Comparison of ENCODE assay signal across 9 cellular contexts in genomic region chr4:186726440-186727148, GRCh38. TPM values are rescaled to one million over a fixed set of nuclear protein-coding genes. Genes with fewer than 3 reads are reported as not detected.
A peak's percentile ranks its signal among the peaks of the same experiment; 100 is the strongest.
DNase-seq lines count a peak whose midpoint lies in the region; ATAC-seq, FAIRE-seq and TF ChIP-seq lines count a peak whose summit lies in the region.
"Had no signal": no experiment of that assay in that cellular context is flagged by ENCODE, and none has a peak within 500 bp of the region (broad histone marks: within the 10 kb centered on the region; RNA-seq: fewer than 3 reads in every experiment).

No MANE protein-coding gene starts in this region.

- H4K20me1 ChIP-seq in mammary epithelial cell (ENCODE audit: insufficient read depth, low read length) (peaks cover 5% of the 10 kb centered on the region), keratinocyte (ENCODE audit: control insufficient read depth, extremely low read depth, insufficient read depth, low read length) (peaks cover 6% of the 10 kb centered on the region), smooth muscle cell (ENCODE audit: low read depth) (peaks cover 36% of the 10 kb centered on the region)

- H3K36me3 ChIP-seq in mammary epithelial cell (ENCODE audit: insufficient read depth, low read length): no peaks in the 10 kb centered on the region
- H3K36me3 ChIP-seq in keratinocyte (ENCODE audit: control insufficient read depth in 2 of 2, extremely low read depth in 1 of 2, insufficient read depth in 2 of 2, low read length in 2 of 2): peaks cover 0 to 6% of the 10 kb centered on the region in 2 experiments
- H3K36me3 ChIP-seq in smooth muscle cell (ENCODE audit: low read depth): no peaks in the 10 kb centered on the region

- H3K27me3 ChIP-seq in mammary epithelial cell (ENCODE audit: insufficient read depth, low read length) (no peaks in the 10 kb centered on the region), keratinocyte (ENCODE audit: control insufficient read depth, extremely low read depth, insufficient read depth, low read length) (no peaks in the 10 kb centered on the region), smooth muscle cell (ENCODE audit: low read depth) (no peaks in the 10 kb centered on the region)

- H3K9me3 ChIP-seq in mammary epithelial cell (replicated peaks; ENCODE audit: insufficient read depth, low read length) (no peaks in the 10 kb centered on the region), keratinocyte (ENCODE audit: control insufficient read depth, low read depth, low read length) (no peaks in the 10 kb centered on the region), smooth muscle cell (replicated peaks; ENCODE audit: low read depth) (no peaks in the 10 kb centered on the region)

- peak overlapping the region; percentile 99 for H3K27ac ChIP-seq in mammary epithelial cell (ENCODE audit: insufficient read depth, low read depth, low read length)
- H3K27ac ChIP-seq in keratinocyte (ENCODE audit: control insufficient read depth, insufficient read depth, low read length): peak overlapping the region; percentile 89
- peak overlapping the region; percentile 89 for H3K27ac ChIP-seq in smooth muscle cell (ENCODE audit: low read depth)

- under 1% methylated on average over 30 of the region's 80 CpGs for WGBS in mammary epithelial cell (ENCODE audit: low coverage, missing lambda C conversion rate)
- WGBS in smooth muscle cell (ENCODE audit: low lambda C conversion rate): under 1% methylated on average over 48 of the region's 80 CpGs

- ATAC-seq in activated CD4-positive, CD25-positive, alpha-beta regulatory T cell treated with anti-CD3 and anti-CD28 coated beads, Interleukin-2, amount 50 U/mL, for 24 hours: no peak
- ATAC-seq in GM21576 (IDR thresholded peaks at IDR 0.05; ENCODE audit: unreplicated experiment): no peak

- dilution Hi-C loops in mammary epithelial cell (cut with HindIII; ENCODE audit: low sequenced_read_pairs) (no loop called here), keratinocyte (cut with MboI; ENCODE audit: extremely low pct_ligation_motif_present, low sequenced_read_pairs) (no loop called here)

- no peaks in the 10 kb centered on the region for H3F3A ChIP-seq in smooth muscle cell (ENCODE audit: low read depth)

- peak; percentile 10 for DNase-seq in NCI-H1694 (lab: John Stamatoyannopoulos, UW)
- DNase-seq in NCI-H1694 treated with DMSO at 0.1 percent for 48 hours (lab: John Stamatoyannopoulos, UW): no peak
- DNase-seq in NCI-H510A (lab: John Stamatoyannopoulos, UW): peak; percentile 11
- DNase-seq in mammary epithelial cell: peak; percentile 89
- no peak for DNase-seq in keratinocyte (ENCODE audit: low read depth, low spot score)
- peak; percentile 55 for DNase-seq in smooth muscle cell (lab: John Stamatoyannopoulos, UW; ENCODE audit: unreplicated experiment)
- DNase-seq: DND-41 had no signal

- H2AFZ ChIP-seq in mammary epithelial cell (ENCODE audit: low read depth, low read length): peak overlapping the region; percentile 50
- H2AFZ ChIP-seq in keratinocyte (ENCODE audit: control insufficient read depth, low read length): no peak overlapping the region
- H2AFZ ChIP-seq in smooth muscle cell (ENCODE audit: low read depth): peak overlapping the region; percentile 78

- H3K4me1 ChIP-seq in mammary epithelial cell (ENCODE audit: insufficient read depth, low read length) (peaks cover 27% of the 10 kb centered on the region), keratinocyte (ENCODE audit: control insufficient read depth, extremely low read depth, insufficient read depth, low read length) (peaks cover 41% of the 10 kb centered on the region), smooth muscle cell (ENCODE audit: low read depth) (peaks cover 22% of the 10 kb centered on the region)

- FAIRE-seq in keratinocyte (lab: Jason Lieb, UNC): no peak

- intact Hi-C loops in mammary epithelial cell (cut with micrococcal nuclease): loop anchor here (1.0 to 10.0 kb wide), 12 partner anchors 56 to 1678 kb away; no protein-coding TSS in a partner anchor

- H3K4me2 ChIP-seq in mammary epithelial cell (ENCODE audit: insufficient read depth, low read depth, low read length) (peak overlapping the region; percentile 88), keratinocyte (ENCODE audit: control insufficient read depth, extremely low read depth, insufficient read depth, low read depth, low read length) (peak overlapping the region; percentile 92), smooth muscle cell (peak overlapping the region; percentile 97)

- in situ Hi-C loops in mammary epithelial cell (cut with MboI; ENCODE audit: low sequenced_read_pairs in 2 of 2): loop anchor here (5.0 to 25.0 kb wide), 4 partner anchors 186 to 401 kb away; no protein-coding TSS in a partner anchor

- H3K9me1 ChIP-seq in keratinocyte (ENCODE audit: control insufficient read depth, extremely low read depth, insufficient read depth, low read length): no peaks in the 10 kb centered on the region

- peak overlapping the region; percentile 100 for H3K9ac ChIP-seq in mammary epithelial cell (ENCODE audit: insufficient read depth, low read length)
- H3K9ac ChIP-seq in keratinocyte (ENCODE audit: control insufficient read depth, extremely low read depth, insufficient read depth, low read length): peak overlapping the region; percentile 98
- peak overlapping the region; percentile 90 for H3K9ac ChIP-seq in smooth muscle cell (ENCODE audit: low read depth)

- BruUV-seq in mammary epithelial cell (replicated peaks; lab: Mats Ljungman, UMichigan): no TSS peak

- CTCF ChIA-PET in mammary epithelial cell (lab: Charles Lee; ENCODE audit: low non-redundant PET): interaction anchor here (0.7 kb wide), 1 partner anchor 654 kb away, joined by 3 read pairs; no protein-coding TSS in a partner anchor

- TF ChIP-seq CTCF in mammary epithelial cell (conservative IDR thresholded peaks at IDR 0.05 in 1 of 2, IDR thresholded peaks at IDR 0.05 in 1 of 2; ENCODE audit: extremely low read depth in 1 of 2, insufficient read depth in 1 of 2, low read depth in 1 of 2, low read length in 2 of 2) (peak in 1 of 2 donors; percentile 26), keratinocyte (optimal IDR thresholded peaks at IDR 0.05 in 1 of 3, IDR thresholded peaks at IDR 0.05 in 1 of 3, conservative IDR thresholded peaks at IDR 0.05 in 1 of 3; ENCODE audit: extremely low read depth in 1 of 3, insufficient read depth in 2 of 3, low read length in 3 of 3) (peak in 2 of 3 experiments; percentile 17 to 35), smooth muscle cell (IDR thresholded peaks at IDR 0.05; ENCODE audit: borderline replicate concordance, insufficient read depth, poor library complexity, severe bottlenecking) (no peak)

- H3K4me3 ChIP-seq in mammary epithelial cell (replicated peaks in 1 of 3; ENCODE audit: insufficient read depth in 1 of 3, low read depth in 2 of 3, low read length in 3 of 3) (peak overlapping the region; percentile 92 to 100 (median 99)), keratinocyte (ENCODE audit: control insufficient read depth in 2 of 3, extremely low read depth in 1 of 3, insufficient read depth in 2 of 3, low read depth in 1 of 3, low read length in 3 of 3) (peak overlapping the region; percentile 75 to 99 (median 83)), smooth muscle cell (peak overlapping the region; percentile 83)

- H3K79me2 ChIP-seq in mammary epithelial cell (ENCODE audit: insufficient read depth, low read length): peaks cover 66% of the 10 kb centered on the region
- H3K79me2 ChIP-seq in keratinocyte (ENCODE audit: control insufficient read depth, insufficient read depth, low read length): peaks cover 58% of the 10 kb centered on the region
- peaks cover 44% of the 10 kb centered on the region for H3K79me2 ChIP-seq in smooth muscle cell (ENCODE audit: low read depth)

RNA-seq across cellular contexts. Expression of gene FAT1, which starts 2.9 kb away (rescaled TPM):
- total RNA-seq in mammary epithelial cell: 1,000 to 10,000 TPM in 1 of 2 donors, 100 to 1,000 TPM in 1; 773 to 1,267 TPM
- 307 TPM for polyA plus RNA-seq in mammary epithelial cell
- polyA minus RNA-seq in mammary epithelial cell: 1,946 TPM
- polyA plus RNA-seq in keratinocyte: 329 to 470 TPM (median 330 TPM) in 3 replicates
- 211 TPM for polyA plus RNA-seq in keratinocyte (2011; ENCODE audit: low read depth)
- polyA plus RNA-seq in keratinocyte (2011; cell fraction: cytosol; rRNA removed): 72.0 and 90.4 TPM in 2 replicates
- polyA plus RNA-seq in keratinocyte (2011; cell fraction: nucleus; rRNA removed): 1,599 and 1,663 TPM in 2 replicates
- 206 and 254 TPM in 2 replicates for polyA plus RNA-seq in keratinocyte (2012; ENCODE audit: low replicate concordance)
- 2,564 to 2,839 TPM (median 2,810 TPM) in 3 replicates for polyA minus RNA-seq in keratinocyte
- 488 TPM for polyA minus RNA-seq in keratinocyte (2011; cell fraction: cytosol; rRNA and poly(A)+ RNA removed)
- 3,580 and 4,840 TPM in 2 replicates for polyA minus RNA-seq in keratinocyte (2011; cell fraction: nucleus; rRNA and poly(A)+ RNA removed)
- total RNA-seq in smooth muscle cell: 359 and 395 TPM in 2 replicates
- polyA plus RNA-seq in smooth muscle cell: 42.4 and 65.1 TPM in 2 replicates

Comparison
In these comparisons a context has a peak if more than half of its experiments do, and no peak if none do; other contexts are left out.
1. DNase-seq: peak in NCI-H1694 (single experiment), NCI-H510A (single experiment), mammary epithelial cell (single experiment) and smooth muscle cell (single experiment); none in NCI-H1694 treated with DMSO at 0.1 percent for 48 hours (single experiment) and keratinocyte (single experiment).
2. Peak in every context shown above with its lines, with median percentiles within 50 percentile points of each other: H3K27ac ChIP-seq, H3K4me2 ChIP-seq, H3K4me3 ChIP-seq and H3K9ac ChIP-seq.